In the genomic region with DNA sequence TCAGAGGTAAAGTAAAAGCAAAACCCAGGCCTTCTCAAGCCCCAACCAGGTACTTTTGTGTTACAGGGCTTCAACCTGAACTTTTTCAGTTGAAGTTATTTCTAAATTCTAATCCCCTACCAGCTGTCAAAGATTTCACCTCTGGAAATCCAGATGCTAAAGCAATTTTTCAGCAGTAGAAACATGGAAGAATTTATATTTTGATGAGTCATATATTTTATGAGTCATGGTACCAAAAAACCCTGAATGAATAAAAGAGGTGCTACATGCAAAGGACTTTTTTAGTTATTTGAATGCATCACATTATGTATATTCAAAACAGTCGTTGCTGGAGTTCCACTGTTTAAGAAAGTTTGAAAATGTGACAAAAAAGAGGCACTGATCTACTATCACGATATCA, we compare ENCODE assay signal across 1 cellular context.
TF ChIP-seq lines count a peak whose summit lies in the region.

No MANE protein-coding gene starts in this region.

TF ChIP-seq in GM23338, 12 proteins besides CTCF, POLR2A, EP300 and RAD21 (continued from another document):
- TF ChIP-seq ZNF462 (CRISPR knock-in tag; IDR thresholded peaks at IDR 0.05), result no peak
